ENCODE assay signal across 15 cellular contexts in the genomic region with DNA sequence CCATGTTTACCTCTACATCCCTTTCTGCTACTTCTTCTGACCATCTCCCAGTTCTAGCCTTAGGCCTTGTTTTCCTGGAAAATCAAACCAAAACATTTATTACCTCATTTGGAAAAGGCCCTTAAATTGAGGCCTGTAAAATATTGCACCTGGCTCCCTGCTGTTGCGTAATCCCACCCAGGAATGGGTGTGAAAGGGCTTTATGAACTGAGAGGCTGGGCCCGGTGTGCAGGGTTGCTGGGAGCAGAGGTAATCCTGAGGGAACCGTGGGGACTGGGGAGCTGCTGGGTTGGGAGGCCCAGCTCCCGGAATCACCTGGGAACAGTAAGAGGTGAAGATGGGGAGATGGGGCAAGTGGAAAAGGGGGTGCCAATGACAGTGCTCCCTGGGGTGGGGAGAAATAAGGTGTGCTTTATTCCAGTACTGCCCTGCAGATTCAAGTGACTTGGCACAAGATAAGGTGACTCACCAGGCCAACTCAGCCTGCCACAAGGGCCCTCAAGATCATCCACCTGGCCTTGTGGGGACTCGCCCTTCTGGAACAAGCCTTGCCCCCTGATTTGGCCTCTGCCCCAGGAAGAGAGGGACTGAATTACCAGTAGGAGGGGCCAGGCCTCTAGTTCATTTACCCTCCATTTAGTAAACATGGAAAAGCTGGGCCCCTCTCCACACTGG. TPM values are rescaled to one million over a fixed set of nuclear protein-coding genes. Genes with fewer than 3 reads are reported as not detected.
DNase-seq lines count a peak whose midpoint lies in the region; ATAC-seq and TF ChIP-seq lines count a peak whose summit lies in the region.
"Had no signal": no experiment of that assay in that cellular context is flagged by ENCODE, and none has a peak within 500 bp of the region (broad histone marks: within the 10 kb centered on the region; RNA-seq: fewer than 3 reads in every experiment).

No MANE protein-coding gene starts in this region.

- WGBS in upper lobe of left lung, 2 donors, result 68 to 72% methylated on average over 4 to 5 of the region's 5 CpGs
- WGBS in heart right ventricle, 2 donors, result 85 to 90% methylated on average over 5 of the region's 5 CpGs

- H3K27ac Mint-ChIP-seq in activated CD4-positive, alpha-beta T cell treated with anti-CD3 and anti-CD28 coated beads, Interleukin-2, amount 10 ng/mL, durations not matched to agents 24 days and 14 days, result peak overlapping the region; percentile 43

- ATAC-seq in left lung (peak; percentile 78), upper lobe of left lung (ENCODE audit: low FRiP score in 2 of 2) (peak; percentile 34 to 82), GM19023 (IDR thresholded peaks at IDR 0.05; ENCODE audit: unreplicated experiment) (no peak), heart right ventricle (no peak)

- H3K4me1 ChIP-seq in left lung, result peaks cover under 1 to 13% of the 10 kb centered on the region in 2 donors
- peaks cover 0 to 43% (median 14%) of the 10 kb centered on the region in 4 donors for H3K4me1 ChIP-seq in upper lobe of left lung
- H3K4me1 ChIP-seq in heart right ventricle, result no peaks in the 10 kb centered on the region

- H3K27ac ChIP-seq in left lung (peak overlapping the region; percentile 45 to 81), upper lobe of left lung (peak overlapping the region; percentile 51 to 82 (median 65)), heart right ventricle (no peak overlapping the region)
- H3K27ac ChIP-seq: esophagus muscularis mucosa had no signal

- H3K27me3 ChIP-seq in left lung (no peaks in the 10 kb centered on the region), upper lobe of left lung (no peaks in the 10 kb centered on the region), heart right ventricle (peaks cover 0 to 7% (median 0%) of the 10 kb centered on the region in 7 donors)
- H3K27me3 ChIP-seq: esophagus muscularis mucosa had no signal

- no peaks in the 10 kb centered on the region for H3K9me3 ChIP-seq in left lung
- no peaks in the 10 kb centered on the region for H3K9me3 ChIP-seq in upper lobe of left lung
- H3K9me3 ChIP-seq in heart right ventricle, result no peaks in the 10 kb centered on the region
- H3K9me3 ChIP-seq: esophagus muscularis mucosa had no signal

- peaks cover 0 to 4% of the 10 kb centered on the region in 2 donors for H3K36me3 ChIP-seq in left lung
- no peaks in the 10 kb centered on the region for H3K36me3 ChIP-seq in upper lobe of left lung
- no peaks in the 10 kb centered on the region for H3K36me3 ChIP-seq in heart right ventricle
- H3K36me3 ChIP-seq: esophagus muscularis mucosa had no signal

- H3K4me1 Mint-ChIP-seq in activated CD4-positive, alpha-beta T cell treated with anti-CD3 and anti-CD28 coated beads, Interleukin-2, amount 10 ng/mL, durations not matched to agents 24 days and 14 days, result peaks cover 20% of the 10 kb centered on the region

- H3K4me3 Mint-ChIP-seq in activated CD4-positive, alpha-beta T cell treated with anti-CD3 and anti-CD28 coated beads, Interleukin-2, amount 10 ng/mL, durations not matched to agents 24 days and 14 days, result no peak overlapping the region

- TF ChIP-seq EP300 in upper lobe of left lung (IDR thresholded peaks at IDR 0.05), result peak in 1 of 4 donors; percentile 54

- intact Hi-C loops in activated CD4-positive, alpha-beta T cell treated with anti-CD3 and anti-CD28 coated beads, Interleukin-2, amount 10 ng/mL, durations not matched to agents 24 days and 14 days (cut with micrococcal nuclease), result no loop called here
- intact Hi-C loops in left lung (cut with DNase I), result no loop called here
- intact Hi-C loops in heart right ventricle (cut with DNase I), result no loop called here

- peak in 1 of 4 donors; percentile 33 for TF ChIP-seq POLR2A in upper lobe of left lung (IDR thresholded peaks at IDR 0.05)

- TF ChIP-seq CTCF in left lung (IDR thresholded peaks at IDR 0.05) (no peak), upper lobe of left lung (IDR thresholded peaks at IDR 0.05) (peak in 1 of 6 experiments; percentile 6), heart right ventricle (IDR thresholded peaks at IDR 0.05) (no peak)

- H3K4me3 ChIP-seq in left lung (no peak overlapping the region), upper lobe of left lung (no peak overlapping the region), heart right ventricle (no peak overlapping the region)
- H3K4me3 ChIP-seq: esophagus muscularis mucosa had no signal

- DNase-seq in activated CD4-positive, alpha-beta T cell treated with anti-CD3 and anti-CD28 coated beads, Interleukin-2, amount 10 ng/mL, durations not matched to agents 24 days and 14 days, result no peak
- DNase-seq in activated CD4-positive, alpha-beta T cell treated with anti-CD3 and anti-CD28 coated beads for 4 hours, result no peak
- DNase-seq in SW480 (ENCODE audit: low spot score) (peak; percentile 23), left lung (peak in 1 of 2 donors; percentile 86), upper lobe of left lung (peak in 1 of 2 donors; percentile 93), GF-D8 (lab: John Stamatoyannopoulos, UW) (no peak), heart right ventricle (no peak)
- DNase-seq: activated CD4-positive, alpha-beta T cell treated with anti-CD3 and anti-CD28 coated beads for 48 hours; activated gamma-delta T cell; caudate nucleus; DND-41; NCI-H187; SW 1271 had no signal

- H3K9me3 Mint-ChIP-seq in activated CD4-positive, alpha-beta T cell treated with anti-CD3 and anti-CD28 coated beads, Interleukin-2, amount 10 ng/mL, durations not matched to agents 24 days and 14 days, result no peaks in the 10 kb centered on the region

- no peaks in the 10 kb centered on the region for H3K27me3 Mint-ChIP-seq in activated CD4-positive, alpha-beta T cell treated with anti-CD3 and anti-CD28 coated beads, Interleukin-2, amount 10 ng/mL, durations not matched to agents 24 days and 14 days

- H3K36me3 Mint-ChIP-seq in activated CD4-positive, alpha-beta T cell treated with anti-CD3 and anti-CD28 coated beads, Interleukin-2, amount 10 ng/mL, durations not matched to agents 24 days and 14 days (ENCODE audit: low read depth), result peaks cover 56% of the 10 kb centered on the region

RNA-seq across cellular contexts. Expression of a gene that starts 44.2 kb away (rescaled TPM):
- 33.8 and 35.3 TPM in 2 replicates for total RNA-seq in activated CD4-positive, alpha-beta T cell treated with anti-CD3 and anti-CD28 coated beads, Interleukin-2, amount 10 ng/mL, durations not matched to agents 24 days and 14 days
- total RNA-seq in left lung, result 10 to 100 TPM; 12.6 to 14.5 TPM
- total RNA-seq in upper lobe of left lung, result 10 to 100 TPM in 5 of 6 donors, 1 to 10 TPM in 1; 8.9 to 34.6 (median 17.3) TPM
- total RNA-seq in heart right ventricle, result 1 to 10 TPM in 1 of 10 donors, under 1 TPM in 8, not detected in 1; 0.06 to 1.1 (median 0.21) TPM
- polyA plus RNA-seq in heart right ventricle, result under 1 TPM; 0.33 to 0.66 TPM

Comparison
In these comparisons a context has a peak if more than half of its experiments do, and no peak if none do; other contexts are left out.
1. ATAC-seq: peak in left lung (single experiment) and upper lobe of left lung (2 of 2); none in GM19023 (single experiment) and heart right ventricle (0 of 8).
2. H3K27ac ChIP-seq: peak in left lung (2 of 2) and upper lobe of left lung (4 of 4); none in heart right ventricle (0 of 10).
3. RNA of a gene that starts 44.2 kb away (total RNA-seq): 33.8 to 35.3 TPM in activated CD4-positive, alpha-beta T cell treated with anti-CD3 and anti-CD28 coated beads, Interleukin-2, amount 10 ng/mL, durations not matched to agents 24 days and 14 days, 8.9 to 34.6 TPM in upper lobe of left lung and 12.6 to 14.5 TPM in left lung; 0.06 to 1.1 TPM in heart right ventricle; every median in the first group is over 4 times any median in the second.